Comparison of ENCODE assay signal across 25 cellular contexts in genomic region chr12:25767613-25768012, GRCh38.
A peak's percentile ranks its signal among the peaks of the same experiment; 100 is the strongest.
DNase-seq lines count a peak whose midpoint lies in the region; ATAC-seq and TF ChIP-seq lines count a peak whose summit lies in the region.
"Had no signal": no experiment of that assay in that cellular context is flagged by ENCODE, and none has a peak within 500 bp of the region (broad histone marks: within the 10 kb centered on the region; RNA-seq: fewer than 3 reads in every experiment).

No MANE protein-coding gene starts in this region.

- ATAC-seq in GM21737 (IDR thresholded peaks at IDR 0.05; ENCODE audit: unreplicated experiment) = no peak
- ATAC-seq: activated naive CD4-positive, alpha-beta T cell treated with anti-CD3 and anti-CD28 coated beads, Interleukin-2, amount 50 U/mL, for 72 hours; activated T-helper 17 cell treated with anti-CD3 and anti-CD28 coated beads, Interleukin-2, amount 50 U/mL, for 72 hours; CD8-positive, alpha-beta T cell; natural killer cell treated with Interleukin-12 subunit alpha and Interleukin-12 subunit beta and Interleukin-15 and Interleukin-18, amount 100 ng/mL, for 72 hours; right lobe of liver; stimulated activated naive CD8-positive, alpha-beta T cell treated with anti-CD3 and anti-CD28 coated beads, Interleukin-15, Interleukin-2, amounts not matched to agents 100 U/mL and 50 U/mL, for 24 hours had no signal

- H3K4me3 ChIP-seq in HFF-Myc (replicated peaks; ENCODE audit: low read depth, low read length) (no peak overlapping the region), adipocyte (ENCODE audit: low read length) (no peak overlapping the region), fibroblast of the aortic adventitia (ENCODE audit: low read depth, low read length) (no peak overlapping the region)
- H3K4me3 ChIP-seq: right lobe of liver had no signal

- no peaks in the 10 kb centered on the region for H3K36me3 Mint-ChIP-seq in activated naive CD4-positive, alpha-beta T cell treated with anti-CD3 and anti-CD28 coated beads, Interleukin-2, amount 10 ng/mL, durations not matched to agents 7 days and 5 days
- H3K36me3 Mint-ChIP-seq: activated naive CD4-positive, alpha-beta T cell treated with anti-CD3 and anti-CD28 coated beads, Interleukin-2, amount 50 U/mL, for 72 hours; CD8-positive, alpha-beta T cell; IgD-negative memory B cell; natural killer cell treated with Interleukin-12 subunit alpha and Interleukin-12 subunit beta and Interleukin-15 and Interleukin-18, amount 100 ng/mL, for 72 hours had no signal

- peak; percentile 35 for DNase-seq in HFF-Myc (ENCODE audit: extremely low read depth, low read depth)
- peak; percentile 81 for DNase-seq in adipocyte (ENCODE audit: low read depth)
- DNase-seq in fibroblast of the aortic adventitia (ENCODE audit: low read depth) = peak; percentile 73
- no peak for DNase-seq in glomerular visceral epithelial cell (ENCODE audit: extremely low spot score)
- no peak for DNase-seq in activated naive CD4-positive, alpha-beta T cell treated with anti-CD3 and anti-CD28 coated beads, Interleukin-2, amount 10 ng/mL, durations not matched to agents 7 days and 5 days
- DNase-seq in UCSD-AML1 (lab: John Stamatoyannopoulos, UW; ENCODE audit: unreplicated experiment) = no peak
- DNase-seq: activated CD4-positive, alpha-beta T cell treated with anti-CD3 and anti-CD28 coated beads, Interleukin-2, amount 50 U/mL, for 48 hours; activated CD8-positive, alpha-beta memory T cell treated with anti-CD3 and anti-CD28 coated beads, Interleukin-2, amount 50 U/mL, for 4 hours; CD8-positive, alpha-beta T cell; effector CD4-positive, alpha-beta T cell; erythroblast; H7; NCI-H1105; NCI-H1930; NCI-H2227 treated with DMSO at 0.1 percent for 48 hours; NCI-H69; right lobe of liver; stimulated activated CD4-positive, alpha-beta T cell treated with anti-CD3 and anti-CD28 coated beads, Interleukin-15, amount 100 ng/mL, for 24 hours; stimulated activated naive CD8-positive, alpha-beta T cell treated with anti-CD3 and anti-CD28 coated beads, Interleukin-15, Interleukin-2, amounts not matched to agents 100 U/mL and 50 U/mL, for 24 hours; T-helper 2 cell had no signal

- no peak overlapping the region for H3K27ac Mint-ChIP-seq in activated naive CD4-positive, alpha-beta T cell treated with anti-CD3 and anti-CD28 coated beads, Interleukin-2, amount 10 ng/mL, durations not matched to agents 7 days and 5 days
- H3K27ac Mint-ChIP-seq: activated naive CD4-positive, alpha-beta T cell treated with anti-CD3 and anti-CD28 coated beads, Interleukin-2, amount 50 U/mL, for 72 hours; activated T-helper 17 cell treated with anti-CD3 and anti-CD28 coated beads, Interleukin-2, amount 50 U/mL, for 72 hours; CD8-positive, alpha-beta T cell; IgD-negative memory B cell; natural killer cell treated with Interleukin-12 subunit alpha and Interleukin-12 subunit beta and Interleukin-15 and Interleukin-18, amount 100 ng/mL, for 72 hours had no signal

- H3K9ac ChIP-seq in adipocyte (ENCODE audit: low read length) = no peak overlapping the region

- H3K4me3 Mint-ChIP-seq in activated naive CD4-positive, alpha-beta T cell treated with anti-CD3 and anti-CD28 coated beads, Interleukin-2, amount 10 ng/mL, durations not matched to agents 7 days and 5 days = no peak overlapping the region
- H3K4me3 Mint-ChIP-seq: activated T-helper 17 cell treated with anti-CD3 and anti-CD28 coated beads, Interleukin-2, amount 50 U/mL, for 72 hours; CD8-positive, alpha-beta T cell; IgD-negative memory B cell; natural killer cell treated with Interleukin-12 subunit alpha and Interleukin-12 subunit beta and Interleukin-15 and Interleukin-18, amount 100 ng/mL, for 72 hours had no signal

- H3K4me1 ChIP-seq in adipocyte (ENCODE audit: control insufficient read depth, insufficient read depth, low read length) = peaks cover 29% of the 10 kb centered on the region
- H3K4me1 ChIP-seq: right lobe of liver had no signal

- CTCF ChIA-PET in activated naive CD4-positive, alpha-beta T cell treated with anti-CD3 and anti-CD28 coated beads, Interleukin-2, amount 10 ng/mL, durations not matched to agents 7 days and 5 days (lab: Charles Lee) = no interaction called here

- H3K4me1 Mint-ChIP-seq in activated naive CD4-positive, alpha-beta T cell treated with anti-CD3 and anti-CD28 coated beads, Interleukin-2, amount 10 ng/mL, durations not matched to agents 7 days and 5 days = no peaks in the 10 kb centered on the region
- H3K4me1 Mint-ChIP-seq: activated T-helper 17 cell treated with anti-CD3 and anti-CD28 coated beads, Interleukin-2, amount 50 U/mL, for 72 hours; IgD-negative memory B cell had no signal

- H3K36me3 ChIP-seq in adipocyte (ENCODE audit: control insufficient read depth, insufficient read depth, low read length, severe bottlenecking) = no peaks in the 10 kb centered on the region
- H3K36me3 ChIP-seq: right lobe of liver had no signal

- no peaks in the 10 kb centered on the region for H3K27me3 ChIP-seq in adipocyte (replicated peaks; ENCODE audit: control insufficient read depth, insufficient read depth, low read length)
- H3K27me3 ChIP-seq: right lobe of liver had no signal

- peaks cover 3% of the 10 kb centered on the region for H3K27me3 Mint-ChIP-seq in activated naive CD4-positive, alpha-beta T cell treated with anti-CD3 and anti-CD28 coated beads, Interleukin-2, amount 10 ng/mL, durations not matched to agents 7 days and 5 days
- H3K27me3 Mint-ChIP-seq: activated T-helper 17 cell treated with anti-CD3 and anti-CD28 coated beads, Interleukin-2, amount 50 U/mL, for 72 hours had no signal

- TF ChIP-seq CTCF in HFF-Myc (IDR thresholded peaks at IDR 0.05; ENCODE audit: low read depth, low read length, missing control alignments) = no peak
- TF ChIP-seq CTCF in fibroblast of the aortic adventitia (IDR thresholded peaks at IDR 0.05; ENCODE audit: insufficient read depth, low read length) = no peak

- H3K9me3 Mint-ChIP-seq in activated naive CD4-positive, alpha-beta T cell treated with anti-CD3 and anti-CD28 coated beads, Interleukin-2, amount 10 ng/mL, durations not matched to agents 7 days and 5 days = no peaks in the 10 kb centered on the region
- H3K9me3 Mint-ChIP-seq: activated naive CD4-positive, alpha-beta T cell treated with anti-CD3 and anti-CD28 coated beads, Interleukin-2, amount 50 U/mL, for 72 hours; activated T-helper 17 cell treated with anti-CD3 and anti-CD28 coated beads, Interleukin-2, amount 50 U/mL, for 72 hours; CD8-positive, alpha-beta T cell; natural killer cell treated with Interleukin-12 subunit alpha and Interleukin-12 subunit beta and Interleukin-15 and Interleukin-18, amount 100 ng/mL, for 72 hours had no signal

- no peaks in the 10 kb centered on the region for H3K9me3 ChIP-seq in adipocyte (ENCODE audit: control insufficient read depth, low read length)
- H3K9me3 ChIP-seq: right lobe of liver had no signal

Comparison
In these comparisons a context has a peak if more than half of its experiments do, and no peak if none do; other contexts are left out.
1. DNase-seq: peak in HFF-Myc (single experiment), adipocyte (single experiment) and fibroblast of the aortic adventitia (single experiment); none in glomerular visceral epithelial cell (single experiment), activated naive CD4-positive, alpha-beta T cell treated with anti-CD3 and anti-CD28 coated beads, Interleukin-2, amount 10 ng/mL, durations not matched to agents 7 days and 5 days (single experiment) and UCSD-AML1 (single experiment).